Comparison of ENCODE assay signal across 28 cellular contexts in the genomic region with DNA sequence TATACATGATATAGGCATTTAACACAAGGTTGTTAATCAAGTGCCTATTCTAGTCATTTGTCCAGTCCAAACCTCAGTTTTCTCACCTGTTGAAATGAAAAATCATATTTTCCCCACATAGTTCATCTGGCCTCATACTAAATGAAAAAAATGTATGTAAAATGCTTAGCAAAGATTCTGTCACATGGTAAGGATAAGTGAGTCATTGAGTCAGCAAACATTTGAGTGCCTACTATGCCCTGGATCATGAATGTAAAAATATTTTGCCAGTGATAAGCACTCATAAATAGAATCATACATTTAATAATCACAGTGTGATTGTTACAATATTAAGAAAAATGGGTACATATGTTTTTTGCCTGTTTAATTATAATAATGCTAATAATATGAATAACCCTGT.
DNase-seq lines count a peak whose midpoint lies in the region; ATAC-seq, FAIRE-seq and TF ChIP-seq lines count a peak whose summit lies in the region.
"Had no signal": no experiment of that assay in that cellular context is flagged by ENCODE, and none has a peak within 500 bp of the region (broad histone marks: within the 10 kb centered on the region; RNA-seq: fewer than 3 reads in every experiment).

No MANE protein-coding gene starts in this region.

- peak; percentile 78 for FAIRE-seq in A549 (lab: Jason Lieb, UNC)

- H3K9me3 ChIP-seq in A549, result peaks cover 32% of the 10 kb centered on the region
- H3K9me3 ChIP-seq in SK-N-MC (ENCODE audit: low read depth, low read length), result no peaks in the 10 kb centered on the region; the same call in 1 of the 2 replicates
- H3K9me3 ChIP-seq: BE2C, HAP-1 had no signal

- H3K27ac ChIP-seq in A549, result peak overlapping the region; percentile 88 to 89
- peak overlapping the region; percentile 95 for H3K27ac ChIP-seq in SK-N-MC
- H3K27ac ChIP-seq: HL-60, RWPE1 had no signal

- CTCF ChIA-PET in A549 (lab: Yijun Ruan, JAX), result interaction anchor here (0.6 to 3.5 kb wide), 7 partner anchors 20 to 380 kb away, joined by 3 to 13 read pairs (median 4); a partner anchor contains a TSS
- CTCF ChIA-PET in activated CD4-positive, alpha-beta T cell treated with anti-CD3 and anti-CD28 coated beads, Interleukin-2, amount 10 ng/mL, durations not matched to agents 7 days and 5 days (lab: Charles Lee), result no interaction called here

- H3K27me3 Mint-ChIP-seq in activated CD4-positive, alpha-beta T cell treated with anti-CD3 and anti-CD28 coated beads, Interleukin-2, amount 10 ng/mL, durations not matched to agents 7 days and 5 days, result no peaks in the 10 kb centered on the region

- no peak for TF ChIP-seq POLR2A in A549 (IDR thresholded peaks at IDR 0.05; ENCODE audit: low read length)

- H3K36me3 ChIP-seq in SK-N-MC (ENCODE audit: insufficient read depth, low read length), result no peaks in the 10 kb centered on the region
- H3K36me3 ChIP-seq: BE2C, HAP-1 had no signal

- H3K9me3 Mint-ChIP-seq in activated CD4-positive, alpha-beta T cell treated with anti-CD3 and anti-CD28 coated beads, Interleukin-2, amount 10 ng/mL, durations not matched to agents 7 days and 5 days, result no peaks in the 10 kb centered on the region

- ATAC-seq in A549 (peak; percentile 73 to 75; a peak in 5 of 6 replicates), esophagus mucosa (peak; percentile 43), GM18519 (IDR thresholded peaks at IDR 0.05; ENCODE audit: low FRiP score, unreplicated experiment) (no peak), GM21717 (IDR thresholded peaks at IDR 0.05; ENCODE audit: unreplicated experiment) (no peak)
- ATAC-seq: GM23338, Panc1 had no signal

- no peaks in the 10 kb centered on the region for H3K36me3 Mint-ChIP-seq in activated CD4-positive, alpha-beta T cell treated with anti-CD3 and anti-CD28 coated beads, Interleukin-2, amount 10 ng/mL, durations not matched to agents 7 days and 5 days (ENCODE audit: low read depth)
- H3K36me3 Mint-ChIP-seq: CD14-positive monocyte; CD8-positive, alpha-beta memory T cell had no signal

- no peaks in the 10 kb centered on the region for H3K4me1 Mint-ChIP-seq in activated CD4-positive, alpha-beta T cell treated with anti-CD3 and anti-CD28 coated beads, Interleukin-2, amount 10 ng/mL, durations not matched to agents 7 days and 5 days
- H3K4me1 Mint-ChIP-seq: CD14-positive monocyte; CD8-positive, alpha-beta memory T cell; GM23338 had no signal

- POLR2A ChIA-PET in A549 (lab: Yijun Ruan, JAX), result interaction anchor here (0.7 to 2.6 kb wide), 5 partner anchors 23 to 300 kb away, joined by 3 to 35 read pairs (median 5); a partner anchor contains a TSS
- POLR2A ChIA-PET in activated CD4-positive, alpha-beta T cell treated with anti-CD3 and anti-CD28 coated beads, Interleukin-2, amount 10 ng/mL, durations not matched to agents 7 days and 5 days (lab: Charles Lee), result no interaction called here

- no peak for TF ChIP-seq CTCF in A549 (IDR thresholded peaks at IDR 0.05)

- peaks cover 41% of the 10 kb centered on the region for H3K4me1 ChIP-seq in A549
- H3K4me1 ChIP-seq: BE2C, HAP-1 had no signal

- no peak overlapping the region for H3K4me3 Mint-ChIP-seq in activated CD4-positive, alpha-beta T cell treated with anti-CD3 and anti-CD28 coated beads, Interleukin-2, amount 10 ng/mL, durations not matched to agents 7 days and 5 days
- H3K4me3 Mint-ChIP-seq: CD14-positive monocyte; CD8-positive, alpha-beta memory T cell; GM23338 had no signal

- no peak for TF ChIP-seq RAD21 in A549 (conservative IDR thresholded peaks at IDR 0.05 in 1 of 2, IDR thresholded peaks at IDR 0.05 in 1 of 2)

- DNase-seq in A549 (ENCODE audit: low read depth in 1 of 2, low spot score in 1 of 2) (peak in 1 of 2 experiments; percentile 64), ELR (ENCODE audit: low read depth) (peak; percentile 27), SK-N-MC (ENCODE audit: low read depth, low spot score) (no peak)
- DNase-seq in stimulated activated CD4-positive, alpha-beta T cell treated with anti-CD3 and anti-CD28 coated beads, Interleukin-4, amount 100 ng/mL, for 24 hours, result no peak
- DNase-seq in activated CD4-positive, alpha-beta T cell treated with anti-CD3 and anti-CD28 coated beads, Interleukin-2, amount 10 ng/mL, durations not matched to agents 7 days and 5 days, result no peak
- DNase-seq: BE2C; CD8-positive, alpha-beta memory T cell; DMS 273 treated with DMSO at 0.1 percent for 48 hours; DND-41; Karpas-422; NCI-H1092 treated with DMSO at 0.1 percent for 48 hours; NCI-H1436; NCI-H187; NCI-H2081 treated with DMSO at 0.1 percent for 48 hours; NCI-H2171; NCI-H226; NCI-H510A; NCI-H69; SHP77 treated with DMSO at 0.1 percent for 48 hours had no signal

- H3K4me3 ChIP-seq in A549 (no peak overlapping the region), SK-N-MC (peak overlapping the region; percentile 19; the same call in 1 of the 2 replicates)
- H3K4me3 ChIP-seq: GM23338, HAP-1 had no signal

- peak overlapping the region; percentile 63 for H3K4me2 ChIP-seq in A549
- H3K4me2 ChIP-seq: GM23338 had no signal

- no peak overlapping the region for H3K9ac ChIP-seq in SK-N-MC (ENCODE audit: insufficient read length)

- TF ChIP-seq EP300 in A549 (IDR thresholded peaks at IDR 0.05), result no peak

- H3K27ac Mint-ChIP-seq in activated CD4-positive, alpha-beta T cell treated with anti-CD3 and anti-CD28 coated beads, Interleukin-2, amount 10 ng/mL, durations not matched to agents 7 days and 5 days, result no peak overlapping the region
- H3K27ac Mint-ChIP-seq: CD14-positive monocyte; CD8-positive, alpha-beta memory T cell; GM23338 had no signal

TF ChIP-seq in A549, 52 proteins besides CTCF, POLR2A, EP300 and RAD21:
- TF ChIP-seq RNF2 (IDR thresholded peaks at IDR 0.05; ENCODE audit: borderline replicate concordance, low read depth) (no peak), FOSB (CRISPR knock-in tag; IDR thresholded peaks at IDR 0.05) (0 out of 2 replicates have a peak, but pooled peaks have one; percentile 18), FOSL2 (IDR thresholded peaks at IDR 0.05) (peak; percentile 54), FOSL2 (CRISPR knock-in tag; IDR thresholded peaks at IDR 0.05) (peak; percentile 80), HOXB5 (CRISPR knock-in tag; IDR thresholded peaks at IDR 0.05) (0 out of 2 replicates have a peak, but pooled peaks have one; percentile 15), GATA3 (IDR thresholded peaks at IDR 0.05; ENCODE audit: borderline replicate concordance) (no peak), FOXS1 (CRISPR knock-in tag; IDR thresholded peaks at IDR 0.05) (peak; percentile 25; the same call in 1 of the 2 replicates)
- TF ChIP-seq, protein P1, sequence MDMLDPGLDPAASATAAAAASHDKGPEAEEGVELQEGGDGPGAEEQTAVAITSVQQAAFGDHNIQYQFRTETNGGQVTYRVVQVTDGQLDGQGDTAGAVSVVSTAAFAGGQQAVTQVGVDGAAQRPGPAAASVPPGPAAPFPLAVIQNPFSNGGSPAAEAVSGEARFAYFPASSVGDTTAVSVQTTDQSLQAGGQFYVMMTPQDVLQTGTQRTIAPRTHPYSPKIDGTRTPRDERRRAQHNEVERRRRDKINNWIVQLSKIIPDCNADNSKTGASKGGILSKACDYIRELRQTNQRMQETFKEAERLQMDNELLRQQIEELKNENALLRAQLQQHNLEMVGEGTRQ (IDR thresholded peaks at IDR 0.05), result peak; percentile 46; the same call in 1 of the 2 replicates

Comparison
In these comparisons a context has a peak if more than half of its experiments do, and no peak if none do; other contexts are left out.
1. ATAC-seq: peak in A549 (2 of 2) and esophagus mucosa (single experiment); none in GM18519 (single experiment) and GM21717 (single experiment).